In genomic region chr14:90985601-90986242, GRCh38 we compare ENCODE assay signal across 19 cellular contexts.
DNase-seq lines count a peak whose midpoint lies in the region; ATAC-seq and TF ChIP-seq lines count a peak whose summit lies in the region.
"Had no signal": no experiment of that assay in that cellular context is flagged by ENCODE, and none has a peak within 500 bp of the region (broad histone marks: within the 10 kb centered on the region; RNA-seq: fewer than 3 reads in every experiment).

No MANE protein-coding gene starts in this region.

- no peak for TF ChIP-seq POLR2A in transverse colon (IDR thresholded peaks at IDR 0.05)

- no peaks in the 10 kb centered on the region for H3K9me3 ChIP-seq in SU-DHL-6 (ENCODE audit: insufficient read depth, low read length)
- H3K9me3 ChIP-seq in transverse colon, result no peaks in the 10 kb centered on the region

- no peaks in the 10 kb centered on the region for H3K9me2 ChIP-seq in SU-DHL-6 (replicated peaks; ENCODE audit: insufficient read depth, low read length)

- H3K9ac ChIP-seq in SU-DHL-6 (ENCODE audit: low read length), result no peak overlapping the region

- no peaks in the 10 kb centered on the region for H4K20me1 ChIP-seq in SU-DHL-6 (ENCODE audit: low read depth, low read length)

- DNase-seq in DMS79 (lab: John Stamatoyannopoulos, UW) (no peak), transverse colon (no peak)
- no peak for DNase-seq in activated naive CD4-positive, alpha-beta T cell treated with anti-CD3 and anti-CD28 coated beads, Interleukin-2, amount 50 U/mL, for 16 hours
- no peak for DNase-seq in activated T-cell treated with anti-CD3 and anti-CD28 coated beads, Interleukin-2, amount 50 U/mL, for 4 hours
- DNase-seq: C1 segment of cervical spinal cord; central memory CD4-positive, alpha-beta T cell; left cardiac atrium; naive thymus-derived CD8-positive, alpha-beta T cell; NCI-H1436 treated with DMSO at 0.1 percent for 48 hours; NCI-H748 treated with DMSO at 0.1 percent for 48 hours; retina; Right ventricle myocardium superior; stimulated activated CD4-positive, alpha-beta T cell treated with anti-CD3 and anti-CD28 coated beads, Interleukin-4, amount 100 ng/mL, for 1 hour had no signal

- no peaks in the 10 kb centered on the region for H3F3A ChIP-seq in SU-DHL-6 (ENCODE audit: insufficient read depth)

- in situ Hi-C loops in transverse colon (cut with MboI; ENCODE audit: low pct_ligation_motif_present in 1 of 4, low pct_unique_long_range_greater_than_20kb in 1 of 4, low sequenced_read_pairs in 3 of 4), result no loop called here

- H2AFZ ChIP-seq in SU-DHL-6 (ENCODE audit: low read depth, low read length, severe bottlenecking), result no peak overlapping the region

- WGBS in transverse colon (ENCODE audit: low coverage in 1 of 2), 2 donors, result 38 to 50% methylated on average over 1 of the region's 1 CpG

- no peak overlapping the region for H3K4me3 Mint-ChIP-seq in activated T-cell treated with anti-CD3 and anti-CD28 coated beads, Interleukin-2, amount 50 U/mL, for 4 hours
- H3K4me3 Mint-ChIP-seq: activated naive CD8-positive, alpha-beta T cell; naive thymus-derived CD8-positive, alpha-beta T cell; stimulated activated memory B cell treated with anti-CD40 and anti-IgM and Interleukin-4, amounts not matched to agents 10 μg/mL and 1 μg/mL and 100 μg/mL, for 72 hours had no signal

- TF ChIP-seq CTCF in SU-DHL-6 (IDR thresholded peaks at IDR 0.05; ENCODE audit: insufficient read depth, low read length, poor library complexity, severe bottlenecking) (peak; percentile 11), transverse colon (IDR thresholded peaks at IDR 0.05) (no peak)

- H3K4me1 Mint-ChIP-seq in activated T-cell treated with anti-CD3 and anti-CD28 coated beads, Interleukin-2, amount 50 U/mL, for 4 hours (ENCODE audit: low read depth), result peaks cover 30% of the 10 kb centered on the region

- H3K27me3 Mint-ChIP-seq in activated T-cell treated with anti-CD3 and anti-CD28 coated beads, Interleukin-2, amount 50 U/mL, for 4 hours (ENCODE audit: low read depth), result no peaks in the 10 kb centered on the region
- H3K27me3 Mint-ChIP-seq: activated naive CD8-positive, alpha-beta T cell; naive thymus-derived CD8-positive, alpha-beta T cell; stimulated activated memory B cell treated with anti-CD40 and anti-IgM and Interleukin-4, amounts not matched to agents 10 μg/mL and 1 μg/mL and 100 μg/mL, for 72 hours had no signal

- no peak for TF ChIP-seq EP300 in transverse colon (IDR thresholded peaks at IDR 0.05; ENCODE audit: low read depth)

- H3K4me2 ChIP-seq in SU-DHL-6 (ENCODE audit: low read depth, low read length, poor library complexity, severe bottlenecking), result peak overlapping the region; percentile 37

- no peaks in the 10 kb centered on the region for H3K36me3 ChIP-seq in SU-DHL-6 (ENCODE audit: low read length)
- H3K36me3 ChIP-seq in transverse colon, result no peaks in the 10 kb centered on the region

- H3K27me3 ChIP-seq in SU-DHL-6 (ENCODE audit: low read length) (no peaks in the 10 kb centered on the region), transverse colon (no peaks in the 10 kb centered on the region)

- no peaks in the 10 kb centered on the region for H3K79me2 ChIP-seq in SU-DHL-6 (ENCODE audit: insufficient read depth, low read length)

- H3K27ac ChIP-seq in SU-DHL-6 (ENCODE audit: low read depth, low read length) (peak overlapping the region; percentile 11; the same call in 1 of the 2 replicates), transverse colon (no peak overlapping the region)

- ATAC-seq in GM18511 (IDR thresholded peaks at IDR 0.05; ENCODE audit: unreplicated experiment), result peak; percentile 87
- ATAC-seq in GM21515 (IDR thresholded peaks at IDR 0.05; ENCODE audit: unreplicated experiment), result peak; percentile 87
- ATAC-seq in HG03066 (IDR thresholded peaks at IDR 0.05; ENCODE audit: low read depth, unreplicated experiment), result peak; percentile 79
- no peak for ATAC-seq in activated T-cell treated with anti-CD3 and anti-CD28 coated beads, Interleukin-2, amount 50 U/mL, for 4 hours
- ATAC-seq: left cardiac atrium; naive thymus-derived CD8-positive, alpha-beta T cell; stimulated activated memory B cell treated with anti-CD40 and anti-IgM and Interleukin-4, amounts not matched to agents 10 μg/mL and 1 μg/mL and 100 μg/mL, for 72 hours had no signal

- H3K4me3 ChIP-seq in SU-DHL-6 (ENCODE audit: insufficient read depth, low read length, poor library complexity, severe bottlenecking) (peak overlapping the region; percentile 18), transverse colon (no peak overlapping the region)

- peaks cover 23% of the 10 kb centered on the region for H3K36me3 Mint-ChIP-seq in activated T-cell treated with anti-CD3 and anti-CD28 coated beads, Interleukin-2, amount 50 U/mL, for 4 hours (ENCODE audit: insufficient read depth)

- peaks cover 0 to 12% (median 0%) of the 10 kb centered on the region in 4 donors for H3K4me1 ChIP-seq in transverse colon

- no peaks in the 10 kb centered on the region for H3K9me3 Mint-ChIP-seq in activated T-cell treated with anti-CD3 and anti-CD28 coated beads, Interleukin-2, amount 50 U/mL, for 4 hours
- H3K9me3 Mint-ChIP-seq: naive thymus-derived CD8-positive, alpha-beta T cell; stimulated activated memory B cell treated with anti-CD40 and anti-IgM and Interleukin-4, amounts not matched to agents 10 μg/mL and 1 μg/mL and 100 μg/mL, for 72 hours had no signal

- intact Hi-C loops in transverse colon (cut with DNase I; ENCODE audit: low total_unique reads), result no loop called here

Comparison
In these comparisons a context has a peak if more than half of its experiments do, and no peak if none do; other contexts are left out.
1. ATAC-seq: peak in GM18511 (single experiment), GM21515 (single experiment) and HG03066 (single experiment); none in activated T-cell treated with anti-CD3 and anti-CD28 coated beads, Interleukin-2, amount 50 U/mL, for 4 hours (0 of 2).